Comparison of ENCODE assay signal across 1 cellular context in the genomic region with DNA sequence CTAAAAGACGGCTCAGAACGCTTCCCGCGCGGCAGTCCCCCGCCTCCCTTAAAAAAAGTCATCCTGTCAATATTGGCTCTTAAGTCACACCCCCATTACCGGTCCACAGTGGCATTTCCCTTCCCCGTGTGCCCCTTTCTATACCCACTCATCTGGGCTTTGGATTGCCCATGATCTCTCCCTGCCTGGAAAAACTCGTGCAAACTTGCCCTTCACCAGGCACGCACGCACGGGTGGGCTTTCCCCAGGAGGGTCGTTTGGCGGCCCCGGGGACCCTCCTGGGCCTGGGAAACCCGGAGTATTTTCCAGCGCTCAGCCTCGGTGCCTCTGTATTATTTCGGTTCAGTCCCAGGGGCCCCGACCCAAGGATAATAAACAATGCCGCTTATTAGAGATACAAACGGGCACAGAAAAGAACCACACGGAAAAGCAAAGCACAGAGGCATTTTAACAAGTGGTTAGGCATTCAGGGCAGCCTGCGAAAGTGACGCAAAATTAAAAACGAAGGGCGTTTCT.
TF ChIP-seq lines count a peak whose summit lies in the region.

No MANE protein-coding gene starts in this region.

TF ChIP-seq in IMR-90, 13 proteins besides CTCF, POLR2A, EP300 and RAD21:
- TF ChIP-seq RFX5 (IDR thresholded peaks at IDR 0.05; ENCODE audit: low read depth, low read length) (no peak), MAZ (IDR thresholded peaks at IDR 0.05; ENCODE audit: borderline replicate concordance, low read depth, low read length) (no peak), MAFK (IDR thresholded peaks at IDR 0.05; ENCODE audit: low read depth, low read length) (no peak), CEBPB (IDR thresholded peaks at IDR 0.05; ENCODE audit: low read depth, low read length) (no peak), NFE2L2 (IDR thresholded peaks at IDR 0.05; ENCODE audit: low read depth, low read length) (no peak), FOS (IDR thresholded peaks at IDR 0.05; ENCODE audit: low read depth, low read length) (no peak), RCOR1 (IDR thresholded peaks at IDR 0.05; ENCODE audit: insufficient replicate concordance, low read length) (no peak), CHD1 (IDR thresholded peaks at IDR 0.05; ENCODE audit: low read depth, low read length) (no peak), BHLHE40 (IDR thresholded peaks at IDR 0.05; ENCODE audit: low read depth, low read length) (no peak), MXI1 (IDR thresholded peaks at IDR 0.05; ENCODE audit: borderline replicate concordance, low read depth, low read length) (no peak)
- TF ChIP-seq, protein P1, sequence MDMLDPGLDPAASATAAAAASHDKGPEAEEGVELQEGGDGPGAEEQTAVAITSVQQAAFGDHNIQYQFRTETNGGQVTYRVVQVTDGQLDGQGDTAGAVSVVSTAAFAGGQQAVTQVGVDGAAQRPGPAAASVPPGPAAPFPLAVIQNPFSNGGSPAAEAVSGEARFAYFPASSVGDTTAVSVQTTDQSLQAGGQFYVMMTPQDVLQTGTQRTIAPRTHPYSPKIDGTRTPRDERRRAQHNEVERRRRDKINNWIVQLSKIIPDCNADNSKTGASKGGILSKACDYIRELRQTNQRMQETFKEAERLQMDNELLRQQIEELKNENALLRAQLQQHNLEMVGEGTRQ (IDR thresholded peaks at IDR 0.05; ENCODE audit: low read depth, low read length), result no peak
- TF ChIP-seq, protein P2, sequence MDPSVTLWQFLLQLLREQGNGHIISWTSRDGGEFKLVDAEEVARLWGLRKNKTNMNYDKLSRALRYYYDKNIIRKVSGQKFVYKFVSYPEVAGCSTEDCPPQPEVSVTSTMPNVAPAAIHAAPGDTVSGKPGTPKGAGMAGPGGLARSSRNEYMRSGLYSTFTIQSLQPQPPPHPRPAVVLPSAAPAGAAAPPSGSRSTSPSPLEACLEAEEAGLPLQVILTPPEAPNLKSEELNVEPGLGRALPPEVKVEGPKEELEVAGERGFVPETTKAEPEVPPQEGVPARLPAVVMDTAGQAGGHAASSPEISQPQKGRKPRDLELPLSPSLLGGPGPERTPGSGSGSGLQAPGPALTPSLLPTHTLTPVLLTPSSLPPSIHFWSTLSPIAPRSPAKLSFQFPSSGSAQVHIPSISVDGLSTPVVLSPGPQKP (IDR thresholded peaks at IDR 0.05; ENCODE audit: borderline replicate concordance, low read depth, low read length), result no peak
TF ChIP-seq in IMR-90: peak in this region for 0.
